In the genomic region with DNA sequence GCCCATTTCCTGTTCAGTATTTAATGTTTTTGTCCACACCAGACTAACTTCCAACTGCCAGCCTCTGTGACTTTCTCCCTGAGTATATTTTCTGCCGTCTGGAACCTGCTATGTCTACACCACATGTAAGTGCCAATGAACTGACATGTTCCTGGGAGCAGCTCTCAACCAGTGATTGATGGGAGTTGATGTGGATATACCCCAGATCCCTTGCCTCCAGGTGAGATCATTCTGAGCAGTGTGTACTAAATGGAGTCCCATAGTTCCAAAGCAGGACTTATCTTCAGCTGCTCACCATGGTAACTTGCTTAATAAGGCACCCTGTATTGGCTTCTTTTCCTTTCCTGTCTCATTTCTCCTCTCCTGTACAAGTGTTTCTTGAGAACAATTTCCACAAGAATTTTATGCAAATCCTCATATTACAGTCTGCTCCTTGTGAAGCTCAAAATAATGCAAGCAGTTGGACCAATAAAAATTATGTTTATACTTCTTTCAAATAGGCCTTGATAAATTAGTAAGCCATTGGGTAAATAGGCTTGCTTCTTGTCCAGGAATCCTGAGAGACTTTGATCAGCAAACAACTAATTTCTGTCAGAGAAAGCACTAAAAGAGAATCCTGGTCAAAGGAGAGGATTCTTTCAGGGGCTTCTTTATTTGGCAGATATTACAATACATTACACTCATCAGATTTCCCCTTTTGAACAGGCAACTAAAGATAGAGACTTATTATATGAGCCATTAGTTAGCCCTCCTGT, we compare ENCODE assay signal across 2 cellular contexts.
TF ChIP-seq lines count a peak whose summit lies in the region.

No MANE protein-coding gene starts in this region.

TF ChIP-seq in H1, 55 proteins besides CTCF, POLR2A, EP300 and RAD21 (continued from another document):
- no peak for TF ChIP-seq GTF2F1 (IDR thresholded peaks at IDR 0.05; ENCODE audit: borderline replicate concordance, low read depth, low read length)
- TF ChIP-seq, protein P1, sequence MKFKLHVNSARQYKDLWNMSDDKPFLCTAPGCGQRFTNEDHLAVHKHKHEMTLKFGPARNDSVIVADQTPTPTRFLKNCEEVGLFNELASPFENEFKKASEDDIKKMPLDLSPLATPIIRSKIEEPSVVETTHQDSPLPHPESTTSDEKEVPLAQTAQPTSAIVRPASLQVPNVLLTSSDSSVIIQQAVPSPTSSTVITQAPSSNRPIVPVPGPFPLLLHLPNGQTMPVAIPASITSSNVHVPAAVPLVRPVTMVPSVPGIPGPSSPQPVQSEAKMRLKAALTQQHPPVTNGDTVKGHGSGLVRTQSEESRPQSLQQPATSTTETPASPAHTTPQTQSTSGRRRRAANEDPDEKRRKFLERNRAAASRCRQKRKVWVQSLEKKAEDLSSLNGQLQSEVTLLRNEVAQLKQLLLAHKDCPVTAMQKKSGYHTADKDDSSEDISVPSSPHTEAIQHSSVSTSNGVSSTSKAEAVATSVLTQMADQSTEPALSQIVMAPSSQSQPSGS (IDR thresholded peaks at IDR 0.05; ENCODE audit: low read length), result no peak
- no peak for TF ChIP-seq KDM5A (IDR thresholded peaks at IDR 0.05; ENCODE audit: low read length)
- TF ChIP-seq CBX8 (IDR thresholded peaks at IDR 0.05; ENCODE audit: borderline replicate concordance, low read depth, low read length), result no peak
- no peak for TF ChIP-seq FOSL1 (IDR thresholded peaks at IDR 0.05; ENCODE audit: insufficient read depth, low read depth, low read length)
- TF ChIP-seq BRCA1 (IDR thresholded peaks at IDR 0.05; ENCODE audit: low read depth, low read length), result no peak
- TF ChIP-seq SP4 (IDR thresholded peaks at IDR 0.05; ENCODE audit: low read length), result no peak
- no peak for TF ChIP-seq CBX5 (IDR thresholded peaks at IDR 0.05; ENCODE audit: low read depth, low read length)
- no peak for TF ChIP-seq ASH2L (IDR thresholded peaks at IDR 0.05; ENCODE audit: low read length)
- TF ChIP-seq, protein P2, sequence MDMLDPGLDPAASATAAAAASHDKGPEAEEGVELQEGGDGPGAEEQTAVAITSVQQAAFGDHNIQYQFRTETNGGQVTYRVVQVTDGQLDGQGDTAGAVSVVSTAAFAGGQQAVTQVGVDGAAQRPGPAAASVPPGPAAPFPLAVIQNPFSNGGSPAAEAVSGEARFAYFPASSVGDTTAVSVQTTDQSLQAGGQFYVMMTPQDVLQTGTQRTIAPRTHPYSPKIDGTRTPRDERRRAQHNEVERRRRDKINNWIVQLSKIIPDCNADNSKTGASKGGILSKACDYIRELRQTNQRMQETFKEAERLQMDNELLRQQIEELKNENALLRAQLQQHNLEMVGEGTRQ (IDR thresholded peaks at IDR 0.05; ENCODE audit: low read length), result no peak
- TF ChIP-seq SP1 (IDR thresholded peaks at IDR 0.05; ENCODE audit: low read depth, low read length), result no peak

TF ChIP-seq in neural cell, 6 proteins besides CTCF, POLR2A, EP300 and RAD21 (continued from another document):
- TF ChIP-seq, protein P3, sequence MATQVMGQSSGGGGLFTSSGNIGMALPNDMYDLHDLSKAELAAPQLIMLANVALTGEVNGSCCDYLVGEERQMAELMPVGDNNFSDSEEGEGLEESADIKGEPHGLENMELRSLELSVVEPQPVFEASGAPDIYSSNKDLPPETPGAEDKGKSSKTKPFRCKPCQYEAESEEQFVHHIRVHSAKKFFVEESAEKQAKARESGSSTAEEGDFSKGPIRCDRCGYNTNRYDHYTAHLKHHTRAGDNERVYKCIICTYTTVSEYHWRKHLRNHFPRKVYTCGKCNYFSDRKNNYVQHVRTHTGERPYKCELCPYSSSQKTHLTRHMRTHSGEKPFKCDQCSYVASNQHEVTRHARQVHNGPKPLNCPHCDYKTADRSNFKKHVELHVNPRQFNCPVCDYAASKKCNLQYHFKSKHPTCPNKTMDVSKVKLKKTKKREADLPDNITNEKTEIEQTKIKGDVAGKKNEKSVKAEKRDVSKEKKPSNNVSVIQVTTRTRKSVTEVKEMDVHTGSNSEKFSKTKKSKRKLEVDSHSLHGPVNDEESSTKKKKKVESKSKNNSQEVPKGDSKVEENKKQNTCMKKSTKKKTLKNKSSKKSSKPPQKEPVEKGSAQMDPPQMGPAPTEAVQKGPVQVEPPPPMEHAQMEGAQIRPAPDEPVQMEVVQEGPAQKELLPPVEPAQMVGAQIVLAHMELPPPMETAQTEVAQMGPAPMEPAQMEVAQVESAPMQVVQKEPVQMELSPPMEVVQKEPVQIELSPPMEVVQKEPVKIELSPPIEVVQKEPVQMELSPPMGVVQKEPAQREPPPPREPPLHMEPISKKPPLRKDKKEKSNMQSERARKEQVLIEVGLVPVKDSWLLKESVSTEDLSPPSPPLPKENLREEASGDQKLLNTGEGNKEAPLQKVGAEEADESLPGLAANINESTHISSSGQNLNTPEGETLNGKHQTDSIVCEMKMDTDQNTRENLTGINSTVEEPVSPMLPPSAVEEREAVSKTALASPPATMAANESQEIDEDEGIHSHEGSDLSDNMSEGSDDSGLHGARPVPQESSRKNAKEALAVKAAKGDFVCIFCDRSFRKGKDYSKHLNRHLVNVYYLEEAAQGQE (IDR thresholded peaks at IDR 0.05; ENCODE audit: borderline replicate concordance), result no peak
- TF ChIP-seq POLR2AphosphoS5 (IDR thresholded peaks at IDR 0.05) (no peak), EZH2 (IDR thresholded peaks at IDR 0.05; ENCODE audit: borderline replicate concordance, insufficient read depth, low read length, poor library complexity, severe bottlenecking) (no peak), TAF1 (IDR thresholded peaks at IDR 0.05; ENCODE audit: low read depth) (no peak), SMC3 (conservative IDR thresholded peaks at IDR 0.05; ENCODE audit: poor library complexity) (no peak)
